In the genomic region with DNA sequence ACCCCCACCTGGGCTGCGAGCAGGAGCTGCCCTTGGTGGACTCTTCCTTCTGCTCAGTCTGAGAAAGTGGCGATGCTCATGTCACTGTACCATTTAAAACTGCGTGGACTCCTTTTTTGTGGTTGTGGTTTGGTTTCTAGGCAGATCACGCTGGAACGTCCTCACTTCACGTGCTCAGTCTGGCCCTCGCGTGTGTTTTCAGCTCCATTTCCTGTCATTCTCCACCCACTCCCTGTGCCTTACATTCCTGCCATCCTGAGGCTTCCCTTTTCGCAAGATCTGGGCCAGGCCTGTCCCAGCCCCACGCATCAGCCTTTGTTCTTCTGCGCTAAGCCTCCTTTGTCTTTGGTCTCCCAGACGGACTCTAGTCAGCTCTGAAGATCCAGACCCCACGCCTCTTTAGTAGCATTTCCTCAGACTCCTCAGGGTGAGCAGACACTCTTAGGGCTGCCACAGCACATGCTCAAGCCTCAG, we compare ENCODE assay signal across 11 cellular contexts.
DNase-seq lines count a peak whose midpoint lies in the region; ATAC-seq and TF ChIP-seq lines count a peak whose summit lies in the region.
"Had no signal": no experiment of that assay in that cellular context is flagged by ENCODE, and none has a peak within 500 bp of the region (broad histone marks: within the 10 kb centered on the region; RNA-seq: fewer than 3 reads in every experiment).

No MANE protein-coding gene starts in this region.

- DNase-seq in BJ (ENCODE audit: low read depth) (peak; percentile 33), memory B cell (ENCODE audit: low spot score in 2 of 2) (no peak), GM13976 (ENCODE audit: low spot score) (no peak), ascending aorta (ENCODE audit: low spot score in 2 of 2) (no peak), HK-2 (ENCODE audit: unreplicated experiment) (no peak)
- DNase-seq: dermis blood vessel endothelial cell, NCI-H446 treated with DMSO at 0.1 percent for 48 hours, upper lobe of left lung had no signal

- H3K36me3 Mint-ChIP-seq in activated naive CD8-positive, alpha-beta T cell, result peaks cover 9% of the 10 kb centered on the region
- H3K36me3 Mint-ChIP-seq in memory B cell, result peaks cover 30% of the 10 kb centered on the region

- TF ChIP-seq CTCF in BJ (IDR thresholded peaks at IDR 0.05; ENCODE audit: insufficient read depth, low read depth, low read length) (no peak), GM13976 (IDR thresholded peaks at IDR 0.05; ENCODE audit: borderline replicate concordance, control extremely low read depth, extremely low read depth, insufficient read depth, missing control alignments) (no peak), ascending aorta (IDR thresholded peaks at IDR 0.05) (no peak)

- CTCF ChIA-PET in BJ (lab: Yijun Ruan, JAX), result no interaction called here

- H3K36me3 ChIP-seq in BJ (ENCODE audit: control insufficient read depth, insufficient read depth, low read length) (peaks cover 5% of the 10 kb centered on the region), HUES6 (ENCODE audit: control insufficient read depth, insufficient read depth, low read length) (peaks cover 12% of the 10 kb centered on the region), ascending aorta (peaks cover 16 to 28% of the 10 kb centered on the region in 2 donors)

- peak overlapping the region; percentile 69 for H3K4me3 Mint-ChIP-seq in activated naive CD8-positive, alpha-beta T cell
- no peak overlapping the region for H3K4me3 Mint-ChIP-seq in memory B cell

- no peaks in the 10 kb centered on the region for H3K9me3 Mint-ChIP-seq in activated naive CD8-positive, alpha-beta T cell (ENCODE audit: low read depth)
- H3K9me3 Mint-ChIP-seq in memory B cell, result no peaks in the 10 kb centered on the region

- H3K4me1 Mint-ChIP-seq in activated naive CD8-positive, alpha-beta T cell (ENCODE audit: low read depth), result peaks cover 25% of the 10 kb centered on the region
- peaks cover 3% of the 10 kb centered on the region for H3K4me1 Mint-ChIP-seq in memory B cell

- H3K4me1 ChIP-seq in HUES6 (ENCODE audit: control insufficient read depth, insufficient read depth, low read length) (peaks cover 17% of the 10 kb centered on the region; the same call in 1 of the 2 replicates), ascending aorta (no peaks in the 10 kb centered on the region)

- H3K9me3 ChIP-seq in HUES6 (ENCODE audit: control insufficient read depth, insufficient read depth, low read depth, low read length) (no peaks in the 10 kb centered on the region), ascending aorta (no peaks in the 10 kb centered on the region)
- H3K9me3 ChIP-seq: upper lobe of left lung had no signal

- no peak for ATAC-seq in memory B cell (ENCODE audit: low read depth)
- no peak for ATAC-seq in GM18909 (IDR thresholded peaks at IDR 0.05; ENCODE audit: poor library complexity, unreplicated experiment)

- intact Hi-C loops in ascending aorta (cut with DNase I), result no loop called here

- no peak overlapping the region for H3K4me3 ChIP-seq in BJ (ENCODE audit: low read depth, low read length)
- H3K4me3 ChIP-seq in HUES6 (ENCODE audit: low read depth, low read length), result no peak overlapping the region
- H3K4me3 ChIP-seq in ascending aorta, result no peak overlapping the region
- H3K4me3 ChIP-seq: upper lobe of left lung had no signal

- no peaks in the 10 kb centered on the region for H3K27me3 Mint-ChIP-seq in activated naive CD8-positive, alpha-beta T cell
- H3K27me3 Mint-ChIP-seq in memory B cell, result no peaks in the 10 kb centered on the region

- POLR2A ChIA-PET in BJ (lab: Charles Lee), result no interaction called here

- H3K27me3 ChIP-seq in BJ (ENCODE audit: control insufficient read depth, insufficient read depth, low read length) (no peaks in the 10 kb centered on the region), HUES6 (ENCODE audit: control insufficient read depth, insufficient read depth, low read length) (no peaks in the 10 kb centered on the region), ascending aorta (no peaks in the 10 kb centered on the region)
- H3K27me3 ChIP-seq: upper lobe of left lung had no signal

- H3K27ac ChIP-seq in HUES6 (ENCODE audit: low read depth, low read length), result peak overlapping the region; percentile 5; the same call in 1 of the 2 replicates
- no peak overlapping the region for H3K27ac ChIP-seq in ascending aorta
- H3K27ac ChIP-seq: upper lobe of left lung had no signal

- peak overlapping the region; percentile 93 for H3K27ac Mint-ChIP-seq in activated naive CD8-positive, alpha-beta T cell
- peak overlapping the region; percentile 18 for H3K27ac Mint-ChIP-seq in memory B cell

- in situ Hi-C loops in GM13976 (cut with MboI; ENCODE audit: low sequenced_read_pairs, unreplicated experiment), result no loop called here

- peak overlapping the region; percentile 47 for H3K9ac ChIP-seq in HUES6 (ENCODE audit: low read length)
